Comparison of ENCODE assay signal across 8 cellular contexts in genomic region chr10:119859422-119860258, GRCh38. TPM values are rescaled to one million over a fixed set of nuclear protein-coding genes. Genes with fewer than 3 reads are reported as not detected.
DNase-seq lines count a peak whose midpoint lies in the region; ATAC-seq, FAIRE-seq and TF ChIP-seq lines count a peak whose summit lies in the region.

No MANE protein-coding gene starts in this region.

- no peak overlapping the region for H3K27ac Mint-ChIP-seq in type B pancreatic cell

- H3K36me3 Mint-ChIP-seq in type B pancreatic cell, result peaks cover 21% of the 10 kb centered on the region

- H3K9me3 Mint-ChIP-seq in type B pancreatic cell, result no peaks in the 10 kb centered on the region

- H3K27me3 Mint-ChIP-seq in type B pancreatic cell, result no peaks in the 10 kb centered on the region

- no peaks in the 10 kb centered on the region for H3K9me3 ChIP-seq in adipocyte (ENCODE audit: control insufficient read depth, low read length)

- H3K4me3 Mint-ChIP-seq in type B pancreatic cell, result no peak overlapping the region

- peak; percentile 97 for FAIRE-seq in islet of Langerhans (lab: Jason Lieb, UNC)
- no peak for FAIRE-seq in urothelium cell line (lab: Jason Lieb, UNC)

- peaks cover 8% of the 10 kb centered on the region for H3K4me1 Mint-ChIP-seq in type B pancreatic cell (ENCODE audit: unreplicated experiment)

- H3K9ac ChIP-seq in adipocyte (ENCODE audit: low read length), result peak overlapping the region; percentile 45

- no peak for ATAC-seq in HG03025 (IDR thresholded peaks at IDR 0.05; ENCODE audit: low FRiP score, unreplicated experiment)

- H3K4me3 ChIP-seq in LNCaP clone FGC (ENCODE audit: low read depth, low read length) (no peak overlapping the region), adipocyte (ENCODE audit: low read length) (no peak overlapping the region)

- H3K36me3 ChIP-seq in adipocyte (ENCODE audit: control insufficient read depth, insufficient read depth, low read length, severe bottlenecking), result peaks cover 31% of the 10 kb centered on the region

- DNase-seq in SIG-M5 treated with dmso at 0.1 percent for 504 hours (lab: John Stamatoyannopoulos, UW; ENCODE audit: unreplicated experiment) (peak; percentile 24), SIG-M5 (lab: John Stamatoyannopoulos, UW) (no peak), LNCaP clone FGC (ENCODE audit: low read depth) (peak; percentile 44), adipocyte (ENCODE audit: low read depth) (peak; percentile 82), type B pancreatic cell (ENCODE audit: extremely low spot score, unreplicated experiment) (no peak), urothelium cell line (ENCODE audit: low spot score) (no peak)

- H3K27me3 ChIP-seq in adipocyte (replicated peaks; ENCODE audit: control insufficient read depth, insufficient read depth, low read length), result no peaks in the 10 kb centered on the region

- peaks cover 18% of the 10 kb centered on the region for H3K4me1 ChIP-seq in adipocyte (ENCODE audit: control insufficient read depth, insufficient read depth, low read length)

- TF ChIP-seq CTCF in LNCaP clone FGC (IDR thresholded peaks at IDR 0.05; ENCODE audit: control insufficient read depth, extremely low read depth, insufficient read depth) (peak; percentile 54), type B pancreatic cell (conservative IDR thresholded peaks at IDR 0.05) (peak; percentile 83)

RNA-seq across cellular contexts. Expression of gene MCMBP, which starts 13.0 kb away (rescaled TPM):
- total RNA-seq in type B pancreatic cell (ENCODE audit: low replicate concordance), result 47.2 and 58.2 TPM in 2 replicates

RNA-seq across cellular contexts. Expression of gene SEC23IP, which starts 32.9 kb away (rescaled TPM):
- total RNA-seq in type B pancreatic cell (ENCODE audit: low replicate concordance), result 69.1 and 72.9 TPM in 2 replicates

Comparison
In these comparisons a context has a peak if more than half of its experiments do, and no peak if none do; other contexts are left out.
1. DNase-seq: peak in SIG-M5 treated with dmso at 0.1 percent for 504 hours (single experiment), LNCaP clone FGC (single experiment) and adipocyte (single experiment); none in SIG-M5 (single experiment), type B pancreatic cell (single experiment) and urothelium cell line (single experiment).